Comparison of ENCODE assay signal across 8 cellular contexts in genomic region chr5:175657593-175658271, GRCh38. TPM values are rescaled to one million over a fixed set of nuclear protein-coding genes. Genes with fewer than 3 reads are reported as not detected.
DNase-seq lines count a peak whose midpoint lies in the region; ATAC-seq, FAIRE-seq and TF ChIP-seq lines count a peak whose summit lies in the region.

Gene HRH2, plus strand, starts transcription at chr5:175658071. Its CDS starts 25,163 bp downstream, at chr5:175683234.

- peak within 1 kb of the TSS; percentile 68 for H3K9ac ChIP-seq in Loucy (ENCODE audit: low read depth, low read length, poor library complexity, severe bottlenecking)
- H3K9ac ChIP-seq in neural progenitor cell, result no peak within 1 kb of the TSS

- no peaks in the 10 kb centered on the region for H3K9me2 ChIP-seq in Loucy (replicated peaks; ENCODE audit: low read depth, low read length)

- no peak for TF ChIP-seq EP300 in A549 (IDR thresholded peaks at IDR 0.05)

- CTCF ChIA-PET in A549 (lab: Yijun Ruan, JAX), result interaction anchor here (1.2 to 1.3 kb wide), 2 partner anchors 72 to 128 kb away, joined by 3 to 4 read pairs; no protein-coding TSS in a partner anchor

- peak; percentile 76 to 87 for ATAC-seq in A549

- no peaks in the 10 kb centered on the region for H3K36me3 ChIP-seq in Loucy (ENCODE audit: insufficient read depth, low read length)
- H3K36me3 ChIP-seq in neural progenitor cell, result no peaks in the 10 kb centered on the region
- no peaks in the 10 kb centered on the region for H3K36me3 ChIP-seq in vagina

- H3K36me3 Mint-ChIP-seq in neural progenitor cell, result no peaks in the 10 kb centered on the region

- TF ChIP-seq CTCF in A549 (IDR thresholded peaks at IDR 0.05) (no peak), Loucy (conservative IDR thresholded peaks at IDR 0.05; ENCODE audit: low read length) (no peak), fibroblast of villous mesenchyme (IDR thresholded peaks at IDR 0.05; ENCODE audit: insufficient read depth, low read depth, low read length) (no peak), neural progenitor cell (IDR thresholded peaks at IDR 0.05) (no peak), vagina (IDR thresholded peaks at IDR 0.05) (no peak)

- H3K27ac ChIP-seq in A549, result peak within 1 kb of the TSS; percentile 73 to 83
- H3K27ac ChIP-seq in neural progenitor cell, result no peak within 1 kb of the TSS
- H3K27ac ChIP-seq in vagina, result no peak within 1 kb of the TSS

- no peaks in the 10 kb centered on the region for H3K27me3 ChIP-seq in Loucy (ENCODE audit: insufficient read depth, low read length, poor library complexity, severe bottlenecking)
- peaks cover 44% of the 10 kb centered on the region for H3K27me3 ChIP-seq in neural progenitor cell
- H3K27me3 ChIP-seq in vagina, result no peaks in the 10 kb centered on the region

- H3K27ac Mint-ChIP-seq in neural progenitor cell, result no peak within 1 kb of the TSS

- H3K4me3 Mint-ChIP-seq in neural progenitor cell, result peak within 1 kb of the TSS; percentile 90

- DNase-seq in A549 (ENCODE audit: low read depth in 1 of 2, low spot score in 1 of 2), result peak; percentile 60 to 67
- peak; percentile 73 for DNase-seq in activated CD8-positive, alpha-beta memory T cell treated with anti-CD3 and anti-CD28 coated beads for 24 hours
- no peak for DNase-seq in fibroblast of villous mesenchyme (ENCODE audit: low read depth)
- DNase-seq in neural progenitor cell (ENCODE audit: low spot score), result peak; percentile 56
- DNase-seq in vagina (ENCODE audit: extremely low spot score in 2 of 2), result no peak
- DNase-seq in HPDE6-E6E7 (ENCODE audit: extremely low spot score), result no peak
- no peak for DNase-seq in NCI-H146 (lab: John Stamatoyannopoulos, UW)

- H3F3A ChIP-seq in Loucy (ENCODE audit: low read depth) (0 out of 2 replicates have a peak, but pooled peaks cover 5% of the 10 kb centered on the region), neural progenitor cell (ENCODE audit: low read depth) (no peaks in the 10 kb centered on the region)

- TF ChIP-seq POLR2A in A549 (IDR thresholded peaks at IDR 0.05; ENCODE audit: low read length) (peak; percentile 49), vagina (IDR thresholded peaks at IDR 0.05) (no peak)

- peaks cover 18% of the 10 kb centered on the region; the same call in 1 of the 2 replicates for H3K79me2 ChIP-seq in Loucy (ENCODE audit: insufficient read depth, low read length)
- H3K79me2 ChIP-seq in neural progenitor cell (ENCODE audit: low read depth), result no peaks in the 10 kb centered on the region

- TF ChIP-seq RAD21 in A549 (conservative IDR thresholded peaks at IDR 0.05 in 1 of 2, IDR thresholded peaks at IDR 0.05 in 1 of 2), result no peak

- H3K27me3 Mint-ChIP-seq in neural progenitor cell (ENCODE audit: insufficient read depth, low read depth), result peaks cover 28% of the 10 kb centered on the region

- POLR2A ChIA-PET in A549 (lab: Yijun Ruan, JAX), result no interaction called here

- peaks cover 9% of the 10 kb centered on the region; the same call in 2 of the 3 replicates for H3K4me1 ChIP-seq in A549
- peaks cover 28% of the 10 kb centered on the region for H3K4me1 ChIP-seq in Loucy (ENCODE audit: insufficient read depth, low read length, poor library complexity, severe bottlenecking)
- peaks cover 2% of the 10 kb centered on the region for H3K4me1 ChIP-seq in neural progenitor cell
- H3K4me1 ChIP-seq in vagina, result no peaks in the 10 kb centered on the region

- H3K4me2 ChIP-seq in A549, result peak within 1 kb of the TSS; percentile 95
- peak within 1 kb of the TSS; percentile 73 for H3K4me2 ChIP-seq in Loucy (ENCODE audit: low read depth, low read length, poor library complexity, severe bottlenecking)
- H3K4me2 ChIP-seq in neural progenitor cell, result peak within 1 kb of the TSS; percentile 91

- H3K4me3 ChIP-seq in A549 (peak within 1 kb of the TSS; percentile 60), Loucy (ENCODE audit: low read length, poor library complexity, severe bottlenecking) (peak within 1 kb of the TSS; percentile 80), fibroblast of villous mesenchyme (ENCODE audit: low read depth, low read length) (peak within 1 kb of the TSS; percentile 39), neural progenitor cell (peak within 1 kb of the TSS; percentile 60), vagina (peak within 1 kb of the TSS; percentile 46 to 59)

- H3K4me1 Mint-ChIP-seq in neural progenitor cell, result peaks cover 8% of the 10 kb centered on the region

- H3K9me3 ChIP-seq in A549, result no peaks in the 10 kb centered on the region
- H3K9me3 ChIP-seq in Loucy (ENCODE audit: insufficient read depth, low read depth, low read length), result no peaks in the 10 kb centered on the region
- no peaks in the 10 kb centered on the region for H3K9me3 ChIP-seq in neural progenitor cell (ENCODE audit: low read depth)
- H3K9me3 ChIP-seq in vagina, result no peaks in the 10 kb centered on the region

- 2% methylated on average over 44 of the region's 58 CpGs for WGBS in A549 (ENCODE audit: missing lambda C conversion rate)

- no peak for FAIRE-seq in A549 (lab: Jason Lieb, UNC)

- no peaks in the 10 kb centered on the region for H3K9me3 Mint-ChIP-seq in neural progenitor cell

- no peaks in the 10 kb centered on the region for H4K20me1 ChIP-seq in Loucy (ENCODE audit: insufficient read depth, low read length, poor library complexity, severe bottlenecking)
- H4K20me1 ChIP-seq in neural progenitor cell (ENCODE audit: low read depth), result peaks cover 9% of the 10 kb centered on the region

- peak within 1 kb of the TSS; percentile 76 for H2AFZ ChIP-seq in Loucy (ENCODE audit: low read length)
- H2AFZ ChIP-seq in neural progenitor cell (replicated peaks), result peak within 1 kb of the TSS; percentile 93

- intact Hi-C loops in vagina (cut with DNase I), result no loop called here

TF ChIP-seq in A549, 52 proteins besides CTCF, POLR2A, EP300 and RAD21:
- TF ChIP-seq SREBF2 (IDR thresholded peaks at IDR 0.05), result no peak
- TF ChIP-seq E2F6 (IDR thresholded peaks at IDR 0.05; ENCODE audit: borderline replicate concordance, low read depth), result 0 out of 2 replicates have a peak, but pooled peaks have one; percentile 30
- TF ChIP-seq MAX (IDR thresholded peaks at IDR 0.05), result peak; percentile 44; the same call in 1 of the 2 replicates
TF ChIP-seq in A549: peak in this region for 2.

RNA-seq across cellular contexts. Expression of gene HRH2, which starts in this region (rescaled TPM):
- 0.62 and 0.93 TPM in 2 replicates for polyA plus RNA-seq in A549 (2011; rRNA removed)
- 0.61 and 0.71 TPM in 2 replicates for polyA plus RNA-seq in A549 (2012; cell fraction: cytosol; rRNA removed)
- 0.45 and 0.71 TPM in 2 replicates for polyA plus RNA-seq in A549 (2012; cell fraction: nucleus; rRNA removed)
- polyA plus RNA-seq in A549 (2017; fragmentation: RNase III; extraction: RNeasy Plus Mini Kit Qiagen cat#74134 plus additional on column Dnase treatment), result 0.54 to 0.87 TPM (median 0.58 TPM) in 3 replicates
- 1.8 and 1.9 TPM in 2 replicates for polyA minus RNA-seq in A549 (2011; rRNA and poly(A)+ RNA removed)
- total RNA-seq in fibroblast of villous mesenchyme, result not detected in 2 replicates
- 0.19 TPM in 1 of 2 replicates, not detected in the other for total RNA-seq in neural progenitor cell (ENCODE audit: low replicate concordance)
- 0.98 TPM for total RNA-seq in vagina

Comparison
In these comparisons a context has a peak if more than half of its experiments do, and no peak if none do; other contexts are left out.
1. Peak in DNase-seq, H3K4me3 ChIP-seq and H3K4me2 ChIP-seq in neural progenitor cell; RNA of the gene not detected or under 1 TPM.
2. DNase-seq: peak in A549 (2 of 2) and activated CD8-positive, alpha-beta memory T cell treated with anti-CD3 and anti-CD28 coated beads for 24 hours (single experiment); none in fibroblast of villous mesenchyme (single experiment), vagina (0 of 2), HPDE6-E6E7 (single experiment) and NCI-H146 (single experiment).
3. H3K27ac ChIP-seq: peak in A549 (2 of 2); none in neural progenitor cell (single experiment) and vagina (single experiment).
4. Peak in every context shown above with its lines, with median percentiles within 50 percentile points of each other: H3K4me2 ChIP-seq and H3K4me3 ChIP-seq.